ENCODE assay signal across 23 cellular contexts in the genomic region with DNA sequence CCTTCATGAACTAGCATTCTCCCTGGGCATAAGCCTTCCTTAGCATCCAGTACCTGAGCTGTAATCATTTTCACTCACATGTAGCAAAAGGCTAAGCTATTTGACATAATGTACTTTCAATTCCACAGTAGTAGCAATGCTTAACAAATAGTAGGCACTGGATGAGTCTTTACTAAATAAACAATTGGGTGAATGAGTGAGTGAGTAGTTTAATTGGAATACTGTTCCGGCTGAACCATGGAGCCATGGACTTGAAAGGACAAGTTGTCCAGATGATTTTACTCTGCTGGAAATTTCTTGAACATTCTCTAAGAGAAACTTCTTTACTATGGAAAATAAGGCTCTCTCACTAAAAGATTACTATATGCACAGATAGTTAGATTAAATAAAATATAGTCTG.
"Had no signal": no experiment of that assay in that cellular context is flagged by ENCODE, and none has a peak within 500 bp of the region (broad histone marks: within the 10 kb centered on the region; RNA-seq: fewer than 3 reads in every experiment).

No MANE protein-coding gene starts in this region.

- H3K9ac ChIP-seq: parathyroid adenoma had no signal

- H3K9me3 ChIP-seq: gastrocnemius medialis, heart right ventricle, left ventricle myocardium inferior, lower lobe of right lung, prostate gland, right lobe of liver, tibial artery, upper lobe of left lung, uterus had no signal

- ATAC-seq: gastrocnemius medialis; heart right ventricle; left cardiac atrium; lower lobe of right lung; right lobe of liver; stimulated activated memory B cell treated with anti-CD40 and anti-IgM and Interleukin-4, amounts not matched to agents 10 μg/mL and 1 μg/mL and 100 μg/mL, for 72 hours had no signal

- H3K27ac Mint-ChIP-seq: memory B cell; nephron; stimulated activated memory B cell treated with anti-CD40 and anti-IgM and Interleukin-4, amounts not matched to agents 10 μg/mL and 1 μg/mL and 100 μg/mL, for 72 hours; stimulated activated naive CD8-positive, alpha-beta T cell treated with anti-CD3 and anti-CD28 coated beads, Interleukin-15, Interleukin-2, amounts not matched to agents 100 ng/mL and 50 ng/mL, for 24 hours had no signal

- H3K9me3 Mint-ChIP-seq: stimulated activated naive CD8-positive, alpha-beta T cell treated with anti-CD3 and anti-CD28 coated beads, Interleukin-15, Interleukin-2, amounts not matched to agents 100 ng/mL and 50 ng/mL, for 24 hours had no signal

- H3K4me1 Mint-ChIP-seq: memory B cell; naive B cell; nephron; stimulated activated memory B cell treated with anti-CD40 and anti-IgM and Interleukin-4, amounts not matched to agents 10 μg/mL and 1 μg/mL and 100 μg/mL, for 72 hours had no signal

- H3K36me3 ChIP-seq: gastrocnemius medialis, heart right ventricle, left ventricle myocardium inferior, lower lobe of right lung, prostate gland, right lobe of liver, tibial artery, upper lobe of left lung, uterus had no signal

- H3K27me3 ChIP-seq: gastrocnemius medialis, heart right ventricle, right lobe of liver, tibial artery, upper lobe of left lung, uterus had no signal

- H3K4me3 Mint-ChIP-seq: memory B cell; naive B cell; nephron; stimulated activated memory B cell treated with anti-CD40 and anti-IgM and Interleukin-4, amounts not matched to agents 10 μg/mL and 1 μg/mL and 100 μg/mL, for 72 hours; stimulated activated naive CD8-positive, alpha-beta T cell treated with anti-CD3 and anti-CD28 coated beads, Interleukin-15, Interleukin-2, amounts not matched to agents 100 ng/mL and 50 ng/mL, for 24 hours had no signal

- H3K36me3 Mint-ChIP-seq: memory B cell; naive B cell; stimulated activated memory B cell treated with anti-CD40 and anti-IgM and Interleukin-4, amounts not matched to agents 10 μg/mL and 1 μg/mL and 100 μg/mL, for 72 hours had no signal

- H3K4me1 ChIP-seq: gastrocnemius medialis, heart right ventricle, left ventricle myocardium inferior, lower lobe of right lung, parathyroid adenoma, prostate gland, right lobe of liver, tibial artery, upper lobe of left lung, uterus had no signal

- DNase-seq: dermis blood vessel endothelial cell; gastrocnemius medialis; heart right ventricle; hypothalamus; islet precursor cell; left cardiac atrium; left ventricle myocardium inferior; lower lobe of right lung; naive B cell; occipital lobe; retina; right lobe of liver; stimulated activated CD4-positive, alpha-beta T cell treated with anti-CD3 and anti-CD28 coated beads, Interleukin-4, amount 100 ng/mL, for 1 hour; stimulated activated CD8-positive, alpha-beta memory T cell treated with anti-CD3 and anti-CD28 coated beads, Interleukin-4, amount 100 ng/mL, for 48 hours; tibial artery; upper lobe of left lung; uterus had no signal

- H3K4me3 ChIP-seq: gastrocnemius medialis, heart right ventricle, left ventricle myocardium inferior, lower lobe of right lung, prostate gland, right lobe of liver, tibial artery, upper lobe of left lung, uterus had no signal
